ENCODE assay signal across 8 cellular contexts in the genomic region with DNA sequence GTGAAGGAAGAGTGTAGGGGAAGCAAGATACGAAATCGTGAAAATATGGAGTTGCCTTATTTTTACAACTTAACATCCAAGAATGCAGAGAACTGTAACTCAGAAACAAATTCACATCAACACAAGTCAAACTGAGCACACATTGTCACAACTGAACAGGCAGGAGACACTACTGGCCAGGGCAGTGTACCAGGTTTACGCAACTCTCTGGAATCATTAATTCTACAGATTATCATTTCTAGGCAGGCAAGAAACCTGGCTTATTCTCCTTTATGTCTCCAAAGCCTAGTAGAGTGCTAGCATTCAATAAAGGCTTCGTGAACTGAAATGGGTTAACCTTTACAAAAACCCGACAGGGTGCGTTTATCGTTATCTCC. TPM values are rescaled to one million over a fixed set of nuclear protein-coding genes. Genes with fewer than 3 reads are reported as not detected.
DNase-seq lines count a peak whose midpoint lies in the region; ATAC-seq and TF ChIP-seq lines count a peak whose summit lies in the region.

No MANE protein-coding gene starts in this region.

- H2AFZ ChIP-seq in smooth muscle cell (ENCODE audit: low read depth) = peak overlapping the region; percentile 78

- no peaks in the 10 kb centered on the region for H3F3A ChIP-seq in smooth muscle cell (ENCODE audit: low read depth)

- peaks cover 3% of the 10 kb centered on the region for H4K20me1 ChIP-seq in smooth muscle cell (ENCODE audit: low read depth)

- peak overlapping the region; percentile 94 for H3K4me2 ChIP-seq in smooth muscle cell

- H3K27ac ChIP-seq in smooth muscle cell (ENCODE audit: low read depth) = peak overlapping the region; percentile 97

- no peak for DNase-seq in activated T-cell treated with anti-CD3 and anti-CD28 coated beads, Interleukin-2, amount 50 U/mL, for 4 hours
- DNase-seq in activated T-cell treated with anti-CD3 and anti-CD28 coated beads for 4 hours = no peak
- DNase-seq in activated naive CD8-positive, alpha-beta T cell treated with anti-CD3 and anti-CD28 coated beads for 36 hours = no peak
- no peak for DNase-seq in smooth muscle cell (lab: John Stamatoyannopoulos, UW; ENCODE audit: unreplicated experiment)
- no peak for DNase-seq in NCI-H69 (lab: John Stamatoyannopoulos, UW)
- no peak for DNase-seq in stimulated activated naive CD4-positive, alpha-beta T cell treated with Interleukin-2 at 50 U/mL for 16 hours (lab: John Stamatoyannopoulos, UW)
- no peak for DNase-seq in NCI-H510A (lab: John Stamatoyannopoulos, UW)

- H3K36me3 Mint-ChIP-seq in activated T-cell treated with anti-CD3 and anti-CD28 coated beads, Interleukin-2, amount 50 U/mL, for 4 hours (ENCODE audit: insufficient read depth) = peaks cover 12% of the 10 kb centered on the region
- H3K36me3 Mint-ChIP-seq in activated naive CD8-positive, alpha-beta T cell treated with anti-CD3 and anti-CD28 coated beads for 36 hours = peaks cover 22% of the 10 kb centered on the region

- H3K9ac ChIP-seq in smooth muscle cell (ENCODE audit: low read depth) = peak overlapping the region; percentile 99

- H3K27ac Mint-ChIP-seq in activated naive CD8-positive, alpha-beta T cell treated with anti-CD3 and anti-CD28 coated beads for 36 hours = peak overlapping the region; percentile 84

- H3K9me3 Mint-ChIP-seq in activated T-cell treated with anti-CD3 and anti-CD28 coated beads, Interleukin-2, amount 50 U/mL, for 4 hours = no peaks in the 10 kb centered on the region
- no peaks in the 10 kb centered on the region for H3K9me3 Mint-ChIP-seq in activated naive CD8-positive, alpha-beta T cell treated with anti-CD3 and anti-CD28 coated beads for 36 hours

- peak in 1 of 2 donors; percentile 5 for ATAC-seq in activated T-cell treated with anti-CD3 and anti-CD28 coated beads, Interleukin-2, amount 50 U/mL, for 4 hours

- H3K27me3 Mint-ChIP-seq in activated T-cell treated with anti-CD3 and anti-CD28 coated beads, Interleukin-2, amount 50 U/mL, for 4 hours (ENCODE audit: low read depth) = no peaks in the 10 kb centered on the region
- no peaks in the 10 kb centered on the region for H3K27me3 Mint-ChIP-seq in activated naive CD8-positive, alpha-beta T cell treated with anti-CD3 and anti-CD28 coated beads for 36 hours

- peaks cover 2% of the 10 kb centered on the region for H3K36me3 ChIP-seq in smooth muscle cell (ENCODE audit: low read depth)

- H3K27me3 ChIP-seq in smooth muscle cell (ENCODE audit: low read depth) = no peaks in the 10 kb centered on the region

- H3K4me3 Mint-ChIP-seq in activated T-cell treated with anti-CD3 and anti-CD28 coated beads, Interleukin-2, amount 50 U/mL, for 4 hours = peak overlapping the region; percentile 84
- peak overlapping the region; percentile 83 for H3K4me3 Mint-ChIP-seq in activated naive CD8-positive, alpha-beta T cell treated with anti-CD3 and anti-CD28 coated beads for 36 hours

- H3K79me2 ChIP-seq in smooth muscle cell (ENCODE audit: low read depth) = peaks cover 54% of the 10 kb centered on the region

- whole genome bisulfite sequencing in smooth muscle cell (ENCODE audit: low lambda C conversion rate) = 17% methylated on average over 7 of the region's 7 CpGs

- H3K4me1 ChIP-seq in smooth muscle cell (ENCODE audit: low read depth) = peaks cover 23% of the 10 kb centered on the region

- TF ChIP-seq CTCF in smooth muscle cell (IDR thresholded peaks at IDR 0.05; ENCODE audit: borderline replicate concordance, insufficient read depth, poor library complexity, severe bottlenecking) = no peak

- H3K9me3 ChIP-seq in smooth muscle cell (replicated peaks; ENCODE audit: low read depth) = no peaks in the 10 kb centered on the region

- peaks cover 62% of the 10 kb centered on the region for H3K4me1 Mint-ChIP-seq in activated T-cell treated with anti-CD3 and anti-CD28 coated beads, Interleukin-2, amount 50 U/mL, for 4 hours (ENCODE audit: low read depth)
- peaks cover 50% of the 10 kb centered on the region for H3K4me1 Mint-ChIP-seq in activated naive CD8-positive, alpha-beta T cell treated with anti-CD3 and anti-CD28 coated beads for 36 hours

- H3K4me3 ChIP-seq in iPS-11a (ENCODE audit: low read depth, low read length) (peak overlapping the region; percentile 85), smooth muscle cell (peak overlapping the region; percentile 89)

RNA-seq across cellular contexts. Expression of gene COA5, which starts 0.6 kb away (rescaled TPM):
- total RNA-seq in activated T-cell treated with anti-CD3 and anti-CD28 coated beads, Interleukin-2, amount 50 U/mL, for 4 hours = 10 to 100 TPM; 14.5 to 17.6 (median 15.9) TPM
- 10 to 100 TPM; 27.1 to 27.2 TPM for total RNA-seq in activated naive CD8-positive, alpha-beta T cell treated with anti-CD3 and anti-CD28 coated beads for 36 hours
- total RNA-seq in smooth muscle cell = 20.1 and 20.2 TPM in 2 replicates
- 27.8 and 29.4 TPM in 2 replicates for polyA plus RNA-seq in smooth muscle cell

RNA-seq across cellular contexts. Expression of gene UNC50, which starts 0.7 kb away (rescaled TPM):
- total RNA-seq in activated T-cell treated with anti-CD3 and anti-CD28 coated beads, Interleukin-2, amount 50 U/mL, for 4 hours = 10 to 100 TPM; 30.2 to 39.1 (median 35.9) TPM
- total RNA-seq in activated naive CD8-positive, alpha-beta T cell treated with anti-CD3 and anti-CD28 coated beads for 36 hours = 10 to 100 TPM; 29.8 to 30.9 TPM
- 52.2 and 61.6 TPM in 2 replicates for total RNA-seq in smooth muscle cell
- polyA plus RNA-seq in smooth muscle cell = 52.8 and 59.2 TPM in 2 replicates
